Comparison of ENCODE assay signal across 8 cellular contexts in the genomic region with DNA sequence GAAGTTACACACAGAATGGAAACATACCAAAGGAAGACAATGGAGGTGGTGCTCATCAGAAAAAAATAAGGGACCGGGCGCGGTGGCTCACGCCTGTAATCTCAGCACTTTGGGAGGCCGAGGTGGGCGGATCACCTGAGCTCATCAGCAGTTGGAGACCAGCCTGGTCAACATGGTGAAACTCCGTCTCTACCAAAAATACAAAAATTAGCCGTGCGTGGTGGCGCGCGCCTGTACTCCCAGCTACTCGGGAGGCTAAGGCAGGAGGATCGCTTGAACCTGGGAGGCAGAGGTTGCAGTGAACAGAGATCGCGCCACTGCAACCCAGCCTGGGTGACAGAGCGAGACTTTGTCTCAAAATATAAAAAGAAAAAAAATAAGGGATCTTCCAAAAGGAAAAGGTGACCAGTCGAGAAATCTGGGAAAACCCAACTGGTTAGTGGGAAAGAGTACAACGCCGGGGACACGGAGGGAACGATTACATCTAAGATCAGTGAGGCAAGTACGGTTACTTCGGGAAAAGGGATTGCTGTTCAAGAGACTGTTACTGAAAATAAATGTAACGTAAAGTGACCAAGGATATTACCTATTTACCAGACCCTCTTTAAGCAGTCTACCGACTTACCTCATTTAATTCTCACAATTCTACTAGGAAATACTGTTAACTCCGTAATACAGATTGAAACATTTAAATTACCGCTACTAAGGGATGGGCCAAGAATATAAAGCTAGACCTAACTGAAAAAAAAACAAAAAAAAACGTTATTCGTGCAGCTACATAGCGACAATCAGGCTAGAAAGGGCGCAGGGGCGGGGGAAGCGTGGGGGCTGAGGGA. TPM values are rescaled to one million over a fixed set of nuclear protein-coding genes. Genes with fewer than 3 reads are reported as not detected.
A peak's percentile ranks its signal among the peaks of the same experiment; 100 is the strongest.
DNase-seq lines count a peak whose midpoint lies in the region; ATAC-seq and TF ChIP-seq lines count a peak whose summit lies in the region.

No MANE protein-coding gene starts in this region.

- no peaks in the 10 kb centered on the region for H3K27me3 ChIP-seq in ascending aorta
- H3K27me3 ChIP-seq in left lung: no peaks in the 10 kb centered on the region
- no peaks in the 10 kb centered on the region for H3K27me3 ChIP-seq in thoracic aorta (replicated peaks; ENCODE audit: insufficient read depth)

- intact Hi-C loops in ascending aorta (cut with DNase I): loop anchor here (5.0 kb wide), 1 partner anchor 165 kb away; a partner anchor contains a TSS
- intact Hi-C loops in left lung (cut with DNase I): no loop called here

- no peak for ATAC-seq in left lung
- ATAC-seq in thoracic aorta (ENCODE audit: insufficient number of reproducible peaks, low FRiP score, low read depth): no peak
- no peak for ATAC-seq in HG02678 (IDR thresholded peaks at IDR 0.05; ENCODE audit: unreplicated experiment)
- ATAC-seq in HG03196 (IDR thresholded peaks at IDR 0.05; ENCODE audit: unreplicated experiment): no peak

- H3K36me3 ChIP-seq in ascending aorta: peaks cover 23 to 34% of the 10 kb centered on the region in 2 donors
- peaks cover 5 to 34% of the 10 kb centered on the region in 2 donors for H3K36me3 ChIP-seq in left lung
- peaks cover 17% of the 10 kb centered on the region for H3K36me3 ChIP-seq in thoracic aorta

- H3K27ac ChIP-seq in ascending aorta (peak overlapping the region; percentile 54 to 63), left lung (peak overlapping the region; percentile 86), thoracic aorta (peak overlapping the region; percentile 61 to 63)

- no peak for TF ChIP-seq CTCF in ascending aorta (IDR thresholded peaks at IDR 0.05)
- no peak for TF ChIP-seq CTCF in left lung (IDR thresholded peaks at IDR 0.05)
- no peak for TF ChIP-seq CTCF in thoracic aorta (IDR thresholded peaks at IDR 0.05)

- H3K9me3 ChIP-seq in ascending aorta: no peaks in the 10 kb centered on the region
- H3K9me3 ChIP-seq in left lung: no peaks in the 10 kb centered on the region
- H3K9me3 ChIP-seq in thoracic aorta: no peaks in the 10 kb centered on the region

- DNase-seq in stimulated activated CD4-positive, alpha-beta T cell treated with anti-CD3 and anti-CD28 coated beads, Interleukin-1b, Interleukin-23, amount 100 ng/mL, for 48 hours: peak; percentile 8
- DNase-seq in stimulated activated CD4-positive, alpha-beta T cell treated with anti-CD3 and anti-CD28 coated beads, Interleukin-12 subunit alpha, Interleukin-12 subunit beta, amount 100 ng/mL, for 4 hours: no peak
- DNase-seq in ascending aorta (ENCODE audit: low spot score in 2 of 2) (no peak), left lung (no peak), thoracic aorta (ENCODE audit: low spot score) (no peak), COLO829 (ENCODE audit: low spot score) (no peak)

- peak overlapping the region; percentile 79 to 83 for H3K4me3 ChIP-seq in ascending aorta
- H3K4me3 ChIP-seq in left lung: peak overlapping the region; percentile 78 to 92
- peak overlapping the region; percentile 94 for H3K4me3 ChIP-seq in thoracic aorta

- H3K4me1 ChIP-seq in ascending aorta (peaks cover 13% of the 10 kb centered on the region in 2 donors), left lung (peaks cover 12 to 20% of the 10 kb centered on the region in 2 donors), thoracic aorta (ENCODE audit: control insufficient read depth in 1 of 2, low read depth in 2 of 2) (peaks cover 12 to 18% of the 10 kb centered on the region in 2 donors)

RNA-seq across cellular contexts. Expression of a gene that starts 0.8 kb away (rescaled TPM):
- total RNA-seq in ascending aorta: 109 TPM
- total RNA-seq in left lung: 100 to 1,000 TPM; 166 to 183 TPM
- 100 to 1,000 TPM; 104 to 106 TPM for total RNA-seq in thoracic aorta

RNA-seq across cellular contexts. Expression of a gene that starts 1.1 kb away (rescaled TPM):
- not detected for total RNA-seq in ascending aorta
- not detected for total RNA-seq in left lung
- total RNA-seq in thoracic aorta: not detected

RNA-seq across cellular contexts. Expression of a gene that starts 31.7 kb away (rescaled TPM):
- not detected for total RNA-seq in ascending aorta
- total RNA-seq in left lung: not detected
- not detected for total RNA-seq in thoracic aorta

RNA-seq across cellular contexts. Expression of a gene that starts 38.2 kb away (rescaled TPM):
- total RNA-seq in ascending aorta (not detected), left lung (not detected), thoracic aorta (not detected)

RNA-seq across cellular contexts. Expression of a gene that starts 41.8 kb away (rescaled TPM):
- total RNA-seq in ascending aorta (58.0 TPM), left lung (100 to 1,000 TPM in 1 of 2 donors, 10 to 100 TPM in 1; 75.8 to 101 TPM), thoracic aorta (10 to 100 TPM; 27.7 to 60.1 TPM)
